ENCODE assay signal across 1 cellular context in genomic region chr9:69120380-69121154, GRCh38.
A peak's percentile ranks its signal among the peaks of the same experiment; 100 is the strongest.
TF ChIP-seq lines count a peak whose summit lies in the region.

No MANE protein-coding gene starts in this region.

TF ChIP-seq in HepG2, 621 proteins besides CTCF, POLR2A, EP300 and RAD21 (continued from another document and continues in another):
- TF ChIP-seq, protein P1, sequence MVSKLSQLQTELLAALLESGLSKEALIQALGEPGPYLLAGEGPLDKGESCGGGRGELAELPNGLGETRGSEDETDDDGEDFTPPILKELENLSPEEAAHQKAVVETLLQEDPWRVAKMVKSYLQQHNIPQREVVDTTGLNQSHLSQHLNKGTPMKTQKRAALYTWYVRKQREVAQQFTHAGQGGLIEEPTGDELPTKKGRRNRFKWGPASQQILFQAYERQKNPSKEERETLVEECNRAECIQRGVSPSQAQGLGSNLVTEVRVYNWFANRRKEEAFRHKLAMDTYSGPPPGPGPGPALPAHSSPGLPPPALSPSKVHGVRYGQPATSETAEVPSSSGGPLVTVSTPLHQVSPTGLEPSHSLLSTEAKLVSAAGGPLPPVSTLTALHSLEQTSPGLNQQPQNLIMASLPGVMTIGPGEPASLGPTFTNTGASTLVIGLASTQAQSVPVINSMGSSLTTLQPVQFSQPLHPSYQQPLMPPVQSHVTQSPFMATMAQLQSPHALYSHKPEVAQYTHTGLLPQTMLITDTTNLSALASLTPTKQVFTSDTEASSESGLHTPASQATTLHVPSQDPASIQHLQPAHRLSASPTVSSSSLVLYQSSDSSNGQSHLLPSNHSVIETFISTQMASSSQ (IDR thresholded peaks at IDR 0.05; ENCODE audit: low read depth), result peak; percentile 67
- TF ChIP-seq, protein P1 (CRISPR knock-in tag; IDR thresholded peaks at IDR 0.05; ENCODE audit: borderline replicate concordance), result peak; percentile 74; the same call in 1 of the 2 replicates
- TF ChIP-seq KDM6A (CRISPR knock-in tag; IDR thresholded peaks at IDR 0.05; ENCODE audit: low read depth) (peak; percentile 60), DNMT1 (CRISPR knock-in tag; IDR thresholded peaks at IDR 0.05) (no peak), ONECUT2 (CRISPR knock-in tag; IDR thresholded peaks at IDR 0.05) (no peak), NFYC (CRISPR knock-in tag; IDR thresholded peaks at IDR 0.05) (no peak), SMARCE1 (IDR thresholded peaks at IDR 0.05; ENCODE audit: borderline replicate concordance) (no peak), AFF4 (CRISPR knock-in tag; IDR thresholded peaks at IDR 0.05) (no peak), IRX3 (CRISPR knock-in tag; IDR thresholded peaks at IDR 0.05; ENCODE audit: borderline replicate concordance, low read depth) (no peak), ZNF224 (CRISPR knock-in tag; IDR thresholded peaks at IDR 0.05) (0 out of 2 replicates have a peak, but pooled peaks have one; percentile 7), BRCA1 (CRISPR knock-in tag; IDR thresholded peaks at IDR 0.05) (no peak), ZSCAN29 (CRISPR knock-in tag; conservative IDR thresholded peaks at IDR 0.05) (peak; percentile 97), ZNF772 (CRISPR knock-in tag; IDR thresholded peaks at IDR 0.05) (no peak), ZNF430 (CRISPR knock-in tag; IDR thresholded peaks at IDR 0.05) (peak; percentile 62; the same call in 1 of the 2 replicates), RXRA (CRISPR knock-in tag; IDR thresholded peaks at IDR 0.05) (peak; percentile 77), IKZF4 (CRISPR knock-in tag; IDR thresholded peaks at IDR 0.05; ENCODE audit: borderline replicate concordance, low read depth, not compliant biosample characterization) (peak; percentile 25), CAMTA2 (CRISPR knock-in tag; IDR thresholded peaks at IDR 0.05; ENCODE audit: borderline replicate concordance) (no peak), REST (IDR thresholded peaks at IDR 0.05; ENCODE audit: borderline replicate concordance in 1 of 2, low read depth in 1 of 2, low read length in 2 of 2) (no peak; a peak in 1 of 4 replicates), TCF7 (IDR thresholded peaks at IDR 0.05; ENCODE audit: low read depth) (no peak), ZNF550 (CRISPR knock-in tag; IDR thresholded peaks at IDR 0.05; ENCODE audit: borderline replicate concordance) (no peak), SAP130 (CRISPR knock-in tag; IDR thresholded peaks at IDR 0.05; ENCODE audit: low read depth) (peak; percentile 83), KDM4B (CRISPR knock-in tag; IDR thresholded peaks at IDR 0.05) (no peak), NCOR1 (IDR thresholded peaks at IDR 0.05; ENCODE audit: borderline replicate concordance, low read length) (no peak), ZNF816 (CRISPR knock-in tag; IDR thresholded peaks at IDR 0.05; ENCODE audit: borderline replicate concordance) (0 out of 2 replicates have a peak, but pooled peaks have one; percentile 56), ZNF629 (CRISPR knock-in tag; conservative IDR thresholded peaks at IDR 0.05) (no peak), CENPX (CRISPR knock-in tag; IDR thresholded peaks at IDR 0.05) (no peak), ZFP41 (CRISPR knock-in tag; IDR thresholded peaks at IDR 0.05; ENCODE audit: borderline replicate concordance) (0 out of 2 replicates have a peak, but pooled peaks have one; percentile 40), ZNF660 (CRISPR knock-in tag; IDR thresholded peaks at IDR 0.05; ENCODE audit: borderline replicate concordance, low read depth) (no peak), GTF2F1 (IDR thresholded peaks at IDR 0.05; ENCODE audit: low read length) (no peak), ZFP36L2 (CRISPR knock-in tag; IDR thresholded peaks at IDR 0.05) (no peak), ZFP37 (CRISPR knock-in tag; IDR thresholded peaks at IDR 0.05; ENCODE audit: borderline replicate concordance) (0 out of 2 replicates have a peak, but pooled peaks have one; percentile 24), KLF6 (CRISPR knock-in tag; IDR thresholded peaks at IDR 0.05) (peak; percentile 75; the same call in 1 of the 2 replicates), PRDM10 (CRISPR knock-in tag; IDR thresholded peaks at IDR 0.05; ENCODE audit: low read depth) (peak; percentile 54; the same call in 1 of the 2 replicates)
- TF ChIP-seq, protein P2, sequence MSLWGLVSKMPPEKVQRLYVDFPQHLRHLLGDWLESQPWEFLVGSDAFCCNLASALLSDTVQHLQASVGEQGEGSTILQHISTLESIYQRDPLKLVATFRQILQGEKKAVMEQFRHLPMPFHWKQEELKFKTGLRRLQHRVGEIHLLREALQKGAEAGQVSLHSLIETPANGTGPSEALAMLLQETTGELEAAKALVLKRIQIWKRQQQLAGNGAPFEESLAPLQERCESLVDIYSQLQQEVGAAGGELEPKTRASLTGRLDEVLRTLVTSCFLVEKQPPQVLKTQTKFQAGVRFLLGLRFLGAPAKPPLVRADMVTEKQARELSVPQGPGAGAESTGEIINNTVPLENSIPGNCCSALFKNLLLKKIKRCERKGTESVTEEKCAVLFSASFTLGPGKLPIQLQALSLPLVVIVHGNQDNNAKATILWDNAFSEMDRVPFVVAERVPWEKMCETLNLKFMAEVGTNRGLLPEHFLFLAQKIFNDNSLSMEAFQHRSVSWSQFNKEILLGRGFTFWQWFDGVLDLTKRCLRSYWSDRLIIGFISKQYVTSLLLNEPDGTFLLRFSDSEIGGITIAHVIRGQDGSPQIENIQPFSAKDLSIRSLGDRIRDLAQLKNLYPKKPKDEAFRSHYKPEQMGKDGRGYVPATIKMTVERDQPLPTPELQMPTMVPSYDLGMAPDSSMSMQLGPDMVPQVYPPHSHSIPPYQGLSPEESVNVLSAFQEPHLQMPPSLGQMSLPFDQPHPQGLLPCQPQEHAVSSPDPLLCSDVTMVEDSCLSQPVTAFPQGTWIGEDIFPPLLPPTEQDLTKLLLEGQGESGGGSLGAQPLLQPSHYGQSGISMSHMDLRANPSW (CRISPR knock-in tag; IDR thresholded peaks at IDR 0.05; ENCODE audit: borderline replicate concordance), result 0 out of 2 replicates have a peak, but pooled peaks have one; percentile 80
- TF ChIP-seq, protein P3, sequence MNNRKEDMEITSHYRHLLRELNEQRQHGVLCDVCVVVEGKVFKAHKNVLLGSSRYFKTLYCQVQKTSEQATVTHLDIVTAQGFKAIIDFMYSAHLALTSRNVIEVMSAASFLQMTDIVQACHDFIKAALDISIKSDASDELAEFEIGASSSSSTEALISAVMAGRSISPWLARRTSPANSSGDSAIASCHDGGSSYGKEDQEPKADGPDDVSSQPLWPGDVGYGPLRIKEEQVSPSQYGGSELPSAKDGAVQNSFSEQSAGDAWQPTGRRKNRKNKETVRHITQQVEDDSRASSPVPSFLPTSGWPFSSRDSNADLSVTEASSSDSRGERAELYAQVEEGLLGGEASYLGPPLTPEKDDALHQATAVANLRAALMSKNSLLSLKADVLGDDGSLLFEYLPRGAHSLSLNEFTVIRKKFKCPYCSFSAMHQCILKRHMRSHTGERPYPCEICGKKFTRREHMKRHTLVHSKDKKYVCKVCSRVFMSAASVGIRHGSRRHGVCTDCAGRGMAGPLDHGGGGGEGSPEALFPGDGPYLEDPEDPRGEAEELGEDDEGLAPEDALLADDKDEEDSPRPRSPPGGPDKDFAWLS (CRISPR knock-in tag; IDR thresholded peaks at IDR 0.05; ENCODE audit: borderline replicate concordance), result no peak
- TF ChIP-seq, protein P4, sequence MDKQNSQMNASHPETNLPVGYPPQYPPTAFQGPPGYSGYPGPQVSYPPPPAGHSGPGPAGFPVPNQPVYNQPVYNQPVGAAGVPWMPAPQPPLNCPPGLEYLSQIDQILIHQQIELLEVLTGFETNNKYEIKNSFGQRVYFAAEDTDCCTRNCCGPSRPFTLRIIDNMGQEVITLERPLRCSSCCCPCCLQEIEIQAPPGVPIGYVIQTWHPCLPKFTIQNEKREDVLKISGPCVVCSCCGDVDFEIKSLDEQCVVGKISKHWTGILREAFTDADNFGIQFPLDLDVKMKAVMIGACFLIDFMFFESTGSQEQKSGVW (CRISPR knock-in tag; IDR thresholded peaks at IDR 0.05; ENCODE audit: borderline replicate concordance), result no peak
